Comparison of ENCODE assay signal across 8 cellular contexts in genomic region chr7:130996841-130997231, GRCh38.
DNase-seq lines count a peak whose midpoint lies in the region; ATAC-seq lines count a peak whose summit lies in the region.

No MANE protein-coding gene starts in this region.

- intact Hi-C loops in Right ventricle myocardium superior (cut with DNase I): no loop called here

- POLR2A ChIA-PET in activated CD8-positive, alpha-beta T cell treated with anti-CD3 and anti-CD28 coated beads, Interleukin-2, amount 10 ng/mL, durations not matched to agents 7 days and 5 days (lab: Charles Lee): interaction anchor here (1.5 kb wide), 1 partner anchor 9 kb away, joined by 5 read pairs; no protein-coding TSS in a partner anchor

- peak; percentile 43 for ATAC-seq in activated CD8-positive, alpha-beta T cell treated with anti-CD3 and anti-CD28 coated beads, Interleukin-2, amount 10 ng/mL, durations not matched to agents 7 days and 5 days
- ATAC-seq in Right ventricle myocardium superior (ENCODE audit: poor library complexity): peak; percentile 45

- H3K27ac Mint-ChIP-seq in activated CD8-positive, alpha-beta T cell treated with anti-CD3 and anti-CD28 coated beads, Interleukin-2, amount 10 ng/mL, durations not matched to agents 7 days and 5 days: peak overlapping the region; percentile 53

- CTCF ChIA-PET in activated CD8-positive, alpha-beta T cell treated with anti-CD3 and anti-CD28 coated beads, Interleukin-2, amount 10 ng/mL, durations not matched to agents 7 days and 5 days (lab: Charles Lee): interaction anchor here (0.9 to 5.8 kb wide), 5 partner anchors 11 to 101 kb away, joined by 3 to 31 read pairs (median 5); no protein-coding TSS in a partner anchor

- H3K4me1 Mint-ChIP-seq in activated CD8-positive, alpha-beta T cell treated with anti-CD3 and anti-CD28 coated beads, Interleukin-2, amount 10 ng/mL, durations not matched to agents 7 days and 5 days (ENCODE audit: low read depth): peaks cover 38% of the 10 kb centered on the region

- H3K9me3 Mint-ChIP-seq in activated CD8-positive, alpha-beta T cell treated with anti-CD3 and anti-CD28 coated beads, Interleukin-2, amount 10 ng/mL, durations not matched to agents 7 days and 5 days (ENCODE audit: insufficient read depth): peaks cover 4% of the 10 kb centered on the region

- no peaks in the 10 kb centered on the region for H3K27me3 Mint-ChIP-seq in activated CD8-positive, alpha-beta T cell treated with anti-CD3 and anti-CD28 coated beads, Interleukin-2, amount 10 ng/mL, durations not matched to agents 7 days and 5 days (ENCODE audit: low read depth)

- peaks cover 4% of the 10 kb centered on the region for H3K36me3 Mint-ChIP-seq in activated CD8-positive, alpha-beta T cell treated with anti-CD3 and anti-CD28 coated beads, Interleukin-2, amount 10 ng/mL, durations not matched to agents 7 days and 5 days (ENCODE audit: low read depth)

- H3K4me3 Mint-ChIP-seq in activated CD8-positive, alpha-beta T cell treated with anti-CD3 and anti-CD28 coated beads, Interleukin-2, amount 10 ng/mL, durations not matched to agents 7 days and 5 days: no peak overlapping the region

- peak; percentile 42 for DNase-seq in stimulated activated naive CD4-positive, alpha-beta T cell treated with Interleukin-2 at 50 U/mL for 16 hours (lab: John Stamatoyannopoulos, UW)
- no peak for DNase-seq in stimulated activated naive CD4-positive, alpha-beta T cell (lab: John Stamatoyannopoulos, UW)
- DNase-seq in activated CD8-positive, alpha-beta T cell treated with anti-CD3 and anti-CD28 coated beads, Interleukin-2, amount 10 ng/mL, durations not matched to agents 7 days and 5 days: peak; percentile 9
- DNase-seq in Right ventricle myocardium superior (no peak), cerebellar nuclear complex (lab: John Stamatoyannopoulos, UW) (no peak), SW 1271 (lab: John Stamatoyannopoulos, UW) (no peak), cerebellum (ENCODE audit: low spot score) (no peak)
- peak; percentile 57 for DNase-seq in stimulated activated CD4-positive, alpha-beta T cell treated with anti-CD3 and anti-CD28 coated beads, Interleukin-4, amount 100 ng/mL, for 24 hours

Comparison
In these comparisons a context has a peak if more than half of its experiments do, and no peak if none do; other contexts are left out.
1. DNase-seq: peak in stimulated activated naive CD4-positive, alpha-beta T cell treated with Interleukin-2 at 50 U/mL for 16 hours (single experiment), activated CD8-positive, alpha-beta T cell treated with anti-CD3 and anti-CD28 coated beads, Interleukin-2, amount 10 ng/mL, durations not matched to agents 7 days and 5 days (single experiment) and stimulated activated CD4-positive, alpha-beta T cell treated with anti-CD3 and anti-CD28 coated beads, Interleukin-4, amount 100 ng/mL, for 24 hours (single experiment); none in stimulated activated naive CD4-positive, alpha-beta T cell (0 of 6), Right ventricle myocardium superior (single experiment), cerebellar nuclear complex (0 of 2), SW 1271 (0 of 2) and cerebellum (single experiment).